9 cellular contexts compared by ENCODE assay signal in genomic region chr20:64102647-64103354, GRCh38. TPM values are rescaled to one million over a fixed set of nuclear protein-coding genes. Genes with fewer than 3 reads are reported as not detected.
DNase-seq lines count a peak whose midpoint lies in the region; ATAC-seq and TF ChIP-seq lines count a peak whose summit lies in the region.
"Had no signal": no experiment of that assay in that cellular context is flagged by ENCODE, and none has a peak within 500 bp of the region (broad histone marks: within the 10 kb centered on the region; RNA-seq: fewer than 3 reads in every experiment).

No MANE protein-coding gene starts in this region.

- no peaks in the 10 kb centered on the region for H3K9me3 Mint-ChIP-seq in activated CD4-positive, alpha-beta T cell treated with anti-CD3 and anti-CD28 coated beads, Interleukin-2, amount 10 ng/mL, durations not matched to agents 7 days and 5 days

- POLR2A ChIA-PET in activated CD4-positive, alpha-beta T cell treated with anti-CD3 and anti-CD28 coated beads, Interleukin-2, amount 10 ng/mL, durations not matched to agents 7 days and 5 days (lab: Charles Lee), result no interaction called here

- no peak for TF ChIP-seq POLR2A in stomach (IDR thresholded peaks at IDR 0.05)

- H3K9me3 ChIP-seq in OCI-LY1 (ENCODE audit: low read length) (no peaks in the 10 kb centered on the region), right cardiac atrium (ENCODE audit: control insufficient read depth, low read length) (no peaks in the 10 kb centered on the region), stomach (no peaks in the 10 kb centered on the region)

- TF ChIP-seq CTCF in OCI-LY1 (IDR thresholded peaks at IDR 0.05; ENCODE audit: low read length) (no peak), stomach (IDR thresholded peaks at IDR 0.05) (no peak)

- H3K9ac ChIP-seq in OCI-LY1 (ENCODE audit: low read length), result peak overlapping the region; percentile 45; the same call in 1 of the 2 replicates

- H3F3A ChIP-seq in OCI-LY1 (ENCODE audit: insufficient read depth, low read length), result no peaks in the 10 kb centered on the region

- no peaks in the 10 kb centered on the region for H3K27me3 ChIP-seq in OCI-LY1 (ENCODE audit: insufficient read depth, low read length)
- H3K27me3 ChIP-seq in right cardiac atrium (ENCODE audit: control insufficient read depth, insufficient read depth), result no peaks in the 10 kb centered on the region
- peaks cover 10 to 94% (median 42%) of the 10 kb centered on the region in 3 donors for H3K27me3 ChIP-seq in stomach

- H3K79me2 ChIP-seq in OCI-LY1 (ENCODE audit: insufficient read depth, low read length), result no peaks in the 10 kb centered on the region

- CTCF ChIA-PET in activated CD4-positive, alpha-beta T cell treated with anti-CD3 and anti-CD28 coated beads, Interleukin-2, amount 10 ng/mL, durations not matched to agents 7 days and 5 days (lab: Charles Lee), result interaction anchor here (1.4 to 2.2 kb wide), 2 partner anchors 13 to 183 kb away, joined by 5 to 10 read pairs; no protein-coding TSS in a partner anchor

- ATAC-seq in right cardiac atrium, result peak; percentile 51 to 52

- 18% methylated on average over 30 of the region's 30 CpGs for WGBS in right cardiac atrium
- WGBS in stomach, 5 donors, result 19 to 21% (median 21%) methylated on average over 25 to 30 of the region's 30 CpGs

- H3K4me1 ChIP-seq in OCI-LY1 (ENCODE audit: insufficient read depth, low read length, severe bottlenecking) (peaks cover 48% of the 10 kb centered on the region), right cardiac atrium (ENCODE audit: control insufficient read depth, insufficient read depth, low read length) (no peaks in the 10 kb centered on the region), stomach (peaks cover 8 to 14% (median 12%) of the 10 kb centered on the region in 4 donors)

- peak overlapping the region; percentile 71 for H3K4me2 ChIP-seq in OCI-LY1 (ENCODE audit: low read length)

- H3K4me3 Mint-ChIP-seq in activated CD4-positive, alpha-beta T cell treated with anti-CD3 and anti-CD28 coated beads, Interleukin-2, amount 10 ng/mL, durations not matched to agents 7 days and 5 days, result peak overlapping the region; percentile 40

- H3K27ac ChIP-seq in OCI-LY1 (ENCODE audit: low read depth, low read length, poor library complexity, severe bottlenecking) (no peak overlapping the region), right cardiac atrium (ENCODE audit: low read length) (no peak overlapping the region), stomach (no peak overlapping the region)

- H3K27me3 Mint-ChIP-seq in activated CD4-positive, alpha-beta T cell treated with anti-CD3 and anti-CD28 coated beads, Interleukin-2, amount 10 ng/mL, durations not matched to agents 7 days and 5 days, result peaks cover 23% of the 10 kb centered on the region

- intact Hi-C loops in right cardiac atrium (cut with DNase I) (no loop called here), stomach (cut with DNase I; ENCODE audit: low total_unique reads) (no loop called here)

- TF ChIP-seq EP300 in stomach (IDR thresholded peaks at IDR 0.05), result no peak

- DNase-seq in activated CD4-positive, alpha-beta T cell treated with anti-CD3 and anti-CD28 coated beads, Interleukin-2, amount 10 ng/mL, durations not matched to agents 7 days and 5 days, result no peak
- DNase-seq in activated CD4-positive, alpha-beta T cell treated with anti-CD3 and anti-CD28 coated beads for 1 hour, result no peak
- DNase-seq in right cardiac atrium (peak; percentile 26 to 74 (median 71)), stomach (no peak), hepatic stellate cell (ENCODE audit: low spot score) (no peak), SW 1271 (lab: John Stamatoyannopoulos, UW) (no peak)
- no peak for DNase-seq in effector CD8-positive, alpha-beta T cell (lab: John Stamatoyannopoulos, UW)

- H2AFZ ChIP-seq in OCI-LY1 (ENCODE audit: low read length), result no peak overlapping the region

- H3K36me3 Mint-ChIP-seq in activated CD4-positive, alpha-beta T cell treated with anti-CD3 and anti-CD28 coated beads, Interleukin-2, amount 10 ng/mL, durations not matched to agents 7 days and 5 days (ENCODE audit: low read depth), result no peaks in the 10 kb centered on the region

- H3K36me3 ChIP-seq in OCI-LY1 (ENCODE audit: insufficient read depth, low read length) (no peaks in the 10 kb centered on the region), stomach (peaks cover 0 to 9% (median 4%) of the 10 kb centered on the region in 4 donors)

- H3K4me3 ChIP-seq in OCI-LY1 (ENCODE audit: low read depth, low read length, poor library complexity, severe bottlenecking), result peak overlapping the region; percentile 55
- H3K4me3 ChIP-seq in right cardiac atrium (ENCODE audit: low read length), result peak overlapping the region; percentile 46
- H3K4me3 ChIP-seq in stomach, result peak overlapping the region; percentile 36 to 54 (median 40)

- H3K27ac Mint-ChIP-seq in activated CD4-positive, alpha-beta T cell treated with anti-CD3 and anti-CD28 coated beads, Interleukin-2, amount 10 ng/mL, durations not matched to agents 7 days and 5 days, result peak overlapping the region; percentile 31

- no peaks in the 10 kb centered on the region for H3K9me2 ChIP-seq in OCI-LY1 (ENCODE audit: low read depth, low read length)

- no peaks in the 10 kb centered on the region for H4K20me1 ChIP-seq in OCI-LY1 (ENCODE audit: insufficient read depth, low read length)

- H3K4me1 Mint-ChIP-seq in activated CD4-positive, alpha-beta T cell treated with anti-CD3 and anti-CD28 coated beads, Interleukin-2, amount 10 ng/mL, durations not matched to agents 7 days and 5 days, result peaks cover 20% of the 10 kb centered on the region

RNA-seq across cellular contexts. Expression of gene NPBWR2, which starts 4.6 kb away (rescaled TPM):
- not detected for total RNA-seq in activated CD4-positive, alpha-beta T cell treated with anti-CD3 and anti-CD28 coated beads, Interleukin-2, amount 10 ng/mL, durations not matched to agents 7 days and 5 days
- total RNA-seq in right cardiac atrium (not detected), stomach (not detected)
- polyA plus RNA-seq in right cardiac atrium (not detected), stomach (not detected)
- total RNA-seq: Daoy had no signal

RNA-seq across cellular contexts. Expression of gene LKAAEAR1, which starts 18.6 kb away (rescaled TPM):
- under 1 TPM; 0.44 to 0.89 TPM for total RNA-seq in activated CD4-positive, alpha-beta T cell treated with anti-CD3 and anti-CD28 coated beads, Interleukin-2, amount 10 ng/mL, durations not matched to agents 7 days and 5 days
- under 1 TPM in 3 of 4 donors, not detected in 1; 0.29 to 0.65 (median 0.50) TPM for total RNA-seq in right cardiac atrium
- 0.41 TPM for polyA plus RNA-seq in right cardiac atrium
- total RNA-seq in stomach, result not detected
- under 1 TPM in 1 of 3 donors, not detected in 2; 0.23 TPM for polyA plus RNA-seq in stomach
- total RNA-seq: Daoy had no signal

RNA-seq across cellular contexts. Expression of gene OPRL1, which starts 22.9 kb away (rescaled TPM):
- total RNA-seq in activated CD4-positive, alpha-beta T cell treated with anti-CD3 and anti-CD28 coated beads, Interleukin-2, amount 10 ng/mL, durations not matched to agents 7 days and 5 days, result 1 to 10 TPM; 1.6 TPM
- 1 to 10 TPM in 2 of 4 donors, under 1 TPM in 2; 0.50 to 1.3 (median 1.1) TPM for total RNA-seq in right cardiac atrium
- polyA plus RNA-seq in right cardiac atrium, result 0.81 TPM
- total RNA-seq in stomach, result 1 to 10 TPM in 1 of 5 donors, under 1 TPM in 1, not detected in 3; 0.55 to 4.7 TPM
- polyA plus RNA-seq in stomach, result under 1 TPM in 2 of 3 donors, not detected in 1; 0.18 to 0.25 TPM

RNA-seq across cellular contexts. Expression of gene RGS19, which starts 23.5 kb away (rescaled TPM):
- 100 to 1,000 TPM; 105 to 107 TPM for total RNA-seq in activated CD4-positive, alpha-beta T cell treated with anti-CD3 and anti-CD28 coated beads, Interleukin-2, amount 10 ng/mL, durations not matched to agents 7 days and 5 days
- total RNA-seq in right cardiac atrium (1 to 10 TPM; 6.3 to 9.1 (median 8.3) TPM), stomach (10 to 100 TPM in 1 of 5 donors, 1 to 10 TPM in 1, not detected in 3; 3.1 to 10.1 TPM)
- polyA plus RNA-seq in right cardiac atrium (5.8 TPM), stomach (10 to 100 TPM in 2 of 3 donors, 1 to 10 TPM in 1; 8.1 to 17.2 (median 13.1) TPM)

RNA-seq across cellular contexts. Expression of gene TCEA2, which starts 39.8 kb away (rescaled TPM):
- total RNA-seq in activated CD4-positive, alpha-beta T cell treated with anti-CD3 and anti-CD28 coated beads, Interleukin-2, amount 10 ng/mL, durations not matched to agents 7 days and 5 days, result 10 to 100 TPM; 47.6 to 57.9 TPM
- total RNA-seq in right cardiac atrium (10 to 100 TPM; 46.3 to 52.0 (median 50.0) TPM), stomach (10 to 100 TPM in 4 of 5 donors, 1 to 10 TPM in 1; 3.1 to 30.7 (median 22.8) TPM)
- polyA plus RNA-seq in right cardiac atrium (38.3 TPM), stomach (10 to 100 TPM; 21.0 to 35.5 (median 30.4) TPM)

Comparison
In these comparisons a context has a peak if more than half of its experiments do, and no peak if none do; other contexts are left out.
1. DNase-seq: peak in right cardiac atrium (3 of 3); none in activated CD4-positive, alpha-beta T cell treated with anti-CD3 and anti-CD28 coated beads, Interleukin-2, amount 10 ng/mL, durations not matched to agents 7 days and 5 days (single experiment), activated CD4-positive, alpha-beta T cell treated with anti-CD3 and anti-CD28 coated beads for 1 hour (single experiment), stomach (single experiment), hepatic stellate cell (single experiment), SW 1271 (0 of 2) and effector CD8-positive, alpha-beta T cell (single experiment).
2. Peak in every context shown above with its lines, with median percentiles within 50 percentile points of each other: H3K4me3 ChIP-seq.